Comparison of ENCODE assay signal across 1 cellular context in genomic region chr12:111393700-111394275, GRCh38.
TF ChIP-seq lines count a peak whose summit lies in the region.

No MANE protein-coding gene starts in this region.

TF ChIP-seq in SK-N-SH treated with all-trans-retinoic acid at 6 μM for 48 hours, 23 proteins besides CTCF, POLR2A, EP300 and RAD21 (continued from another document):
- TF ChIP-seq ARNTL (CRISPR knock-in tag; IDR thresholded peaks at IDR 0.05; ENCODE audit: borderline replicate concordance, low read depth) (no peak), ZNF70 (CRISPR knock-in tag; IDR thresholded peaks at IDR 0.05) (no peak), BACH2 (CRISPR knock-in tag; IDR thresholded peaks at IDR 0.05; ENCODE audit: borderline replicate concordance) (no peak)
TF ChIP-seq in SK-N-SH treated with all-trans-retinoic acid at 6 μM for 48 hours: peak in this region for 0.
